Comparison of ENCODE assay signal across 2 cellular contexts in the genomic region with DNA sequence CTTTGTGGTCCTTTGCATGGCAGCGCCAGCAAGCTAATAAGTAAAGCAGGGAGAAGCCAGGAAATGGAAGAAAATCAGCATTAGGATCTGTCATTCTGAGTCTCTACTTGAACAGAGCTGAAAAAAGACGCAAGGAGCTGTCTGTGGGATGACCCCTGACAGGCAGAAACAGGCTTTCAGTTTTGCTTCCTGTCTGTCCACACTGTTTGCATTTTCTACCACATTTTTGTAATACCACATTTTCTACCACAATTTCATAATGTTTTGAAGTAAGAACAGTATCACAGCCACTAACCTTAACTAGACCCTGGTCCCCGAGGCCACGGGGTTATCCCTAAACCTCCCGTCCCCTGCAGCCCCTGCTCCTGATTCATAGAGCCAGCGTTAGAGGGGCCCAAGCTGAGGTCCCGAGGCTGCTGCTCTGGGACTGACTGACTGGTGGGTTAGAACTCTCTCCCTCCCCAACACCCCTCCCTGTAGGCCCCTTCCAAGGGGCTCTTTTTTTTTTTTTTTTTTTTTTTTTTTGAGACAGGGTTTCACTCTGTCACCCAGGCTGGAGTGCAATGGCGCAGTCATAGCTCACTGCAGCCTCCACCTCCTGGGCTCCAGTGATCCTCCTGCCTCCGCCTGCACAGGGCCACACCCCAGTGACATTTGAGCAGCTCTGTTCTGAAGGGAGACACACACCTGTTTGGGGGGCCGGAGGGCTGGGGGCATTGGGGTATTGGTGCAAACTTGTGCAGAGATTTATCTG.
A peak's percentile ranks its signal among the peaks of the same experiment; 100 is the strongest.
TF ChIP-seq lines count a peak whose summit lies in the region.

No MANE protein-coding gene starts in this region.

TF ChIP-seq in SK-N-SH treated with all-trans-retinoic acid at 6 μM for 48 hours, 23 proteins besides CTCF, POLR2A, EP300 and RAD21:
- TF ChIP-seq BACH2 (CRISPR knock-in tag; IDR thresholded peaks at IDR 0.05; ENCODE audit: borderline replicate concordance) (no peak), ZFP3 (CRISPR knock-in tag; IDR thresholded peaks at IDR 0.05) (no peak), OSR1 (CRISPR knock-in tag; IDR thresholded peaks at IDR 0.05) (no peak), CSDC2 (CRISPR knock-in tag; IDR thresholded peaks at IDR 0.05) (no peak), ZFP30 (CRISPR knock-in tag; IDR thresholded peaks at IDR 0.05) (no peak), RARB (CRISPR knock-in tag; IDR thresholded peaks at IDR 0.05) (no peak), ESRRG (CRISPR knock-in tag; IDR thresholded peaks at IDR 0.05) (no peak), SNAI2 (CRISPR knock-in tag; IDR thresholded peaks at IDR 0.05) (no peak), GLIS3 (CRISPR knock-in tag; IDR thresholded peaks at IDR 0.05) (no peak), ZNF565 (CRISPR knock-in tag; conservative IDR thresholded peaks at IDR 0.05; ENCODE audit: low read depth) (no peak), TOX (CRISPR knock-in tag; IDR thresholded peaks at IDR 0.05; ENCODE audit: borderline replicate concordance) (no peak)
- TF ChIP-seq, protein P1, sequence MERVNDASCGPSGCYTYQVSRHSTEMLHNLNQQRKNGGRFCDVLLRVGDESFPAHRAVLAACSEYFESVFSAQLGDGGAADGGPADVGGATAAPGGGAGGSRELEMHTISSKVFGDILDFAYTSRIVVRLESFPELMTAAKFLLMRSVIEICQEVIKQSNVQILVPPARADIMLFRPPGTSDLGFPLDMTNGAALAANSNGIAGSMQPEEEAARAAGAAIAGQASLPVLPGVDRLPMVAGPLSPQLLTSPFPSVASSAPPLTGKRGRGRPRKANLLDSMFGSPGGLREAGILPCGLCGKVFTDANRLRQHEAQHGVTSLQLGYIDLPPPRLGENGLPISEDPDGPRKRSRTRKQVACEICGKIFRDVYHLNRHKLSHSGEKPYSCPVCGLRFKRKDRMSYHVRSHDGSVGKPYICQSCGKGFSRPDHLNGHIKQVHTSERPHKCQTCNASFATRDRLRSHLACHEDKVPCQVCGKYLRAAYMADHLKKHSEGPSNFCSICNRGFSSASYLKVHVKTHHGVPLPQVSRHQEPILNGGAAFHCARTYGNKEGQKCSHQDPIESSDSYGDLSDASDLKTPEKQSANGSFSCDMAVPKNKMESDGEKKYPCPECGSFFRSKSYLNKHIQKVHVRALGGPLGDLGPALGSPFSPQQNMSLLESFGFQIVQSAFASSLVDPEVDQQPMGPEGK (CRISPR knock-in tag; IDR thresholded peaks at IDR 0.05; ENCODE audit: borderline replicate concordance), result no peak
- TF ChIP-seq, protein P2, sequence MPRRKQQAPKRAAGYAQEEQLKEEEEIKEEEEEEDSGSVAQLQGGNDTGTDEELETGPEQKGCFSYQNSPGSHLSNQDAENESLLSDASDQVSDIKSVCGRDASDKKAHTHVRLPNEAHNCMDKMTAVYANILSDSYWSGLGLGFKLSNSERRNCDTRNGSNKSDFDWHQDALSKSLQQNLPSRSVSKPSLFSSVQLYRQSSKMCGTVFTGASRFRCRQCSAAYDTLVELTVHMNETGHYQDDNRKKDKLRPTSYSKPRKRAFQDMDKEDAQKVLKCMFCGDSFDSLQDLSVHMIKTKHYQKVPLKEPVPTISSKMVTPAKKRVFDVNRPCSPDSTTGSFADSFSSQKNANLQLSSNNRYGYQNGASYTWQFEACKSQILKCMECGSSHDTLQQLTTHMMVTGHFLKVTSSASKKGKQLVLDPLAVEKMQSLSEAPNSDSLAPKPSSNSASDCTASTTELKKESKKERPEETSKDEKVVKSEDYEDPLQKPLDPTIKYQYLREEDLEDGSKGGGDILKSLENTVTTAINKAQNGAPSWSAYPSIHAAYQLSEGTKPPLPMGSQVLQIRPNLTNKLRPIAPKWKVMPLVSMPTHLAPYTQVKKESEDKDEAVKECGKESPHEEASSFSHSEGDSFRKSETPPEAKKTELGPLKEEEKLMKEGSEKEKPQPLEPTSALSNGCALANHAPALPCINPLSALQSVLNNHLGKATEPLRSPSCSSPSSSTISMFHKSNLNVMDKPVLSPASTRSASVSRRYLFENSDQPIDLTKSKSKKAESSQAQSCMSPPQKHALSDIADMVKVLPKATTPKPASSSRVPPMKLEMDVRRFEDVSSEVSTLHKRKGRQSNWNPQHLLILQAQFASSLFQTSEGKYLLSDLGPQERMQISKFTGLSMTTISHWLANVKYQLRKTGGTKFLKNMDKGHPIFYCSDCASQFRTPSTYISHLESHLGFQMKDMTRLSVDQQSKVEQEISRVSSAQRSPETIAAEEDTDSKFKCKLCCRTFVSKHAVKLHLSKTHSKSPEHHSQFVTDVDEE (CRISPR knock-in tag; IDR thresholded peaks at IDR 0.05), result no peak
- TF ChIP-seq, protein P3, sequence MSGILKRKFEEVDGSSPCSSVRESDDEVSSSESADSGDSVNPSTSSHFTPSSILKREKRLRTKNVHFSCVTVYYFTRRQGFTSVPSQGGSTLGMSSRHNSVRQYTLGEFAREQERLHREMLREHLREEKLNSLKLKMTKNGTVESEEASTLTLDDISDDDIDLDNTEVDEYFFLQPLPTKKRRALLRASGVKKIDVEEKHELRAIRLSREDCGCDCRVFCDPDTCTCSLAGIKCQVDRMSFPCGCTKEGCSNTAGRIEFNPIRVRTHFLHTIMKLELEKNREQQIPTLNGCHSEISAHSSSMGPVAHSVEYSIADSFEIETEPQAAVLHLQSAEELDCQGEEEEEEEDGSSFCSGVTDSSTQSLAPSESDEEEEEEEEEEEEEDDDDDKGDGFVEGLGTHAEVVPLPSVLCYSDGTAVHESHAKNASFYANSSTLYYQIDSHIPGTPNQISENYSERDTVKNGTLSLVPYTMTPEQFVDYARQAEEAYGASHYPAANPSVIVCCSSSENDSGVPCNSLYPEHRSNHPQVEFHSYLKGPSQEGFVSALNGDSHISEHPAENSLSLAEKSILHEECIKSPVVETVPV (CRISPR knock-in tag; IDR thresholded peaks at IDR 0.05), result no peak
- TF ChIP-seq, protein P4, sequence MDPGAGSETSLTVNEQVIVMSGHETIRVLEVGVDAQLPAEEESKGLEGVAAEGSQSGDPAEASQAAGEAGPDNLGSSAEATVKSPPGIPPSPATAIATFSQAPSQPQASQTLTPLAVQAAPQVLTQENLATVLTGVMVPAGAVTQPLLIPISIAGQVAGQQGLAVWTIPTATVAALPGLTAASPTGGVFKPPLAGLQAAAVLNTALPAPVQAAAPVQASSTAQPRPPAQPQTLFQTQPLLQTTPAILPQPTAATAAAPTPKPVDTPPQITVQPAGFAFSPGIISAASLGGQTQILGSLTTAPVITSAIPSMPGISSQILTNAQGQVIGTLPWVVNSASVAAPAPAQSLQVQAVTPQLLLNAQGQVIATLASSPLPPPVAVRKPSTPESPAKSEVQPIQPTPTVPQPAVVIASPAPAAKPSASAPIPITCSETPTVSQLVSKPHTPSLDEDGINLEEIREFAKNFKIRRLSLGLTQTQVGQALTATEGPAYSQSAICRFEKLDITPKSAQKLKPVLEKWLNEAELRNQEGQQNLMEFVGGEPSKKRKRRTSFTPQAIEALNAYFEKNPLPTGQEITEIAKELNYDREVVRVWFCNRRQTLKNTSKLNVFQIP (CRISPR knock-in tag; IDR thresholded peaks at IDR 0.05; ENCODE audit: borderline replicate concordance, low read depth), result no peak
- TF ChIP-seq, protein P5, sequence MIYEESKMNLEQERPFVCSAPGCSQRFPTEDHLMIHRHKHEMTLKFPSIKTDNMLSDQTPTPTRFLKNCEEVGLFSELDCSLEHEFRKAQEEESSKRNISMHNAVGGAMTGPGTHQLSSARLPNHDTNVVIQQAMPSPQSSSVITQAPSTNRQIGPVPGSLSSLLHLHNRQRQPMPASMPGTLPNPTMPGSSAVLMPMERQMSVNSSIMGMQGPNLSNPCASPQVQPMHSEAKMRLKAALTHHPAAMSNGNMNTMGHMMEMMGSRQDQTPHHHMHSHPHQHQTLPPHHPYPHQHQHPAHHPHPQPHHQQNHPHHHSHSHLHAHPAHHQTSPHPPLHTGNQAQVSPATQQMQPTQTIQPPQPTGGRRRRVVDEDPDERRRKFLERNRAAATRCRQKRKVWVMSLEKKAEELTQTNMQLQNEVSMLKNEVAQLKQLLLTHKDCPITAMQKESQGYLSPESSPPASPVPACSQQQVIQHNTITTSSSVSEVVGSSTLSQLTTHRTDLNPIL (CRISPR knock-in tag; IDR thresholded peaks at IDR 0.05; ENCODE audit: low read depth), result no peak

TF ChIP-seq in HepG2, 621 proteins besides CTCF, POLR2A, EP300 and RAD21:
- TF ChIP-seq MTA1 (CRISPR knock-in tag; IDR thresholded peaks at IDR 0.05; ENCODE audit: borderline replicate concordance) (no peak), TEAD3 (CRISPR knock-in tag; optimal IDR thresholded peaks at IDR 0.05; ENCODE audit: borderline replicate concordance) (peak; percentile 49)
- TF ChIP-seq, protein P6, sequence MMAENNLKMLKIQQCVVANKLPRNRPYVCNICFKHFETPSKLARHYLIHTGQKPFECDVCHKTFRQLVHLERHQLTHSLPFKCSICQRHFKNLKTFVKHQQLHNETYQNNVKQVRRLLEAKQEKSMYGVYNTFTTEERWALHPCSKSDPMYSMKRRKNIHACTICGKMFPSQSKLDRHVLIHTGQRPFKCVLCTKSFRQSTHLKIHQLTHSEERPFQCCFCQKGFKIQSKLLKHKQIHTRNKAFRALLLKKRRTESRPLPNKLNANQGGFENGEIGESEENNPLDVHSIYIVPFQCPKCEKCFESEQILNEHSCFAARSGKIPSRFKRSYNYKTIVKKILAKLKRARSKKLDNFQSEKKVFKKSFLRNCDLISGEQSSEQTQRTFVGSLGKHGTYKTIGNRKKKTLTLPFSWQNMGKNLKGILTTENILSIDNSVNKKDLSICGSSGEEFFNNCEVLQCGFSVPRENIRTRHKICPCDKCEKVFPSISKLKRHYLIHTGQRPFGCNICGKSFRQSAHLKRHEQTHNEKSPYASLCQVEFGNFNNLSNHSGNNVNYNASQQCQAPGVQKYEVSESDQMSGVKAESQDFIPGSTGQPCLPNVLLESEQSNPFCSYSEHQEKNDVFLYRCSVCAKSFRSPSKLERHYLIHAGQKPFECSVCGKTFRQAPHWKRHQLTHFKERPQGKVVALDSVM (CRISPR knock-in tag; IDR thresholded peaks at IDR 0.05), result peak; percentile 26; the same call in 1 of the 2 replicates
